In genomic region chr2:111896007-111896406, GRCh38 we compare ENCODE assay signal across 2 cellular contexts.
TF ChIP-seq lines count a peak whose summit lies in the region.

No MANE protein-coding gene starts in this region.

TF ChIP-seq in HCT116, 20 proteins besides CTCF, POLR2A, EP300 and RAD21:
- TF ChIP-seq, protein P1, sequence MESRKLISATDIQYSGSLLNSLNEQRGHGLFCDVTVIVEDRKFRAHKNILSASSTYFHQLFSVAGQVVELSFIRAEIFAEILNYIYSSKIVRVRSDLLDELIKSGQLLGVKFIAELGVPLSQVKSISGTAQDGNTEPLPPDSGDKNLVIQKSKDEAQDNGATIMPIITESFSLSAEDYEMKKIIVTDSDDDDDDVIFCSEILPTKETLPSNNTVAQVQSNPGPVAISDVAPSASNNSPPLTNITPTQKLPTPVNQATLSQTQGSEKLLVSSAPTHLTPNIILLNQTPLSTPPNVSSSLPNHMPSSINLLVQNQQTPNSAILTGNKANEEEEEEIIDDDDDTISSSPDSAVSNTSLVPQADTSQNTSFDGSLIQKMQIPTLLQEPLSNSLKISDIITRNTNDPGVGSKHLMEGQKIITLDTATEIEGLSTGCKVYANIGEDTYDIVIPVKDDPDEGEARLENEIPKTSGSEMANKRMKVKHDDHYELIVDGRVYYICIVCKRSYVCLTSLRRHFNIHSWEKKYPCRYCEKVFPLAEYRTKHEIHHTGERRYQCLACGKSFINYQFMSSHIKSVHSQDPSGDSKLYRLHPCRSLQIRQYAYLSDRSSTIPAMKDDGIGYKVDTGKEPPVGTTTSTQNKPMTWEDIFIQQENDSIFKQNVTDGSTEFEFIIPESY (IDR thresholded peaks at IDR 0.05; ENCODE audit: extremely low read depth, insufficient replicate concordance, low read length) = no peak
- TF ChIP-seq ZFX (IDR thresholded peaks at IDR 0.05) (no peak), TCF7L2 (IDR thresholded peaks at IDR 0.05; ENCODE audit: borderline replicate concordance, extremely low read depth, insufficient read depth, insufficient read length) (no peak), ELF1 (IDR thresholded peaks at IDR 0.05; ENCODE audit: borderline replicate concordance, low read depth) (no peak), MAX (IDR thresholded peaks at IDR 0.05) (no peak), EZH2 (IDR thresholded peaks at IDR 0.05) (no peak), SIN3A (IDR thresholded peaks at IDR 0.05; ENCODE audit: low read depth) (no peak), FOSL1 (IDR thresholded peaks at IDR 0.05; ENCODE audit: low read depth) (no peak), SP1 (IDR thresholded peaks at IDR 0.05; ENCODE audit: low read depth) (no peak), SRF (IDR thresholded peaks at IDR 0.05; ENCODE audit: low read depth) (no peak)
- TF ChIP-seq, protein P2, sequence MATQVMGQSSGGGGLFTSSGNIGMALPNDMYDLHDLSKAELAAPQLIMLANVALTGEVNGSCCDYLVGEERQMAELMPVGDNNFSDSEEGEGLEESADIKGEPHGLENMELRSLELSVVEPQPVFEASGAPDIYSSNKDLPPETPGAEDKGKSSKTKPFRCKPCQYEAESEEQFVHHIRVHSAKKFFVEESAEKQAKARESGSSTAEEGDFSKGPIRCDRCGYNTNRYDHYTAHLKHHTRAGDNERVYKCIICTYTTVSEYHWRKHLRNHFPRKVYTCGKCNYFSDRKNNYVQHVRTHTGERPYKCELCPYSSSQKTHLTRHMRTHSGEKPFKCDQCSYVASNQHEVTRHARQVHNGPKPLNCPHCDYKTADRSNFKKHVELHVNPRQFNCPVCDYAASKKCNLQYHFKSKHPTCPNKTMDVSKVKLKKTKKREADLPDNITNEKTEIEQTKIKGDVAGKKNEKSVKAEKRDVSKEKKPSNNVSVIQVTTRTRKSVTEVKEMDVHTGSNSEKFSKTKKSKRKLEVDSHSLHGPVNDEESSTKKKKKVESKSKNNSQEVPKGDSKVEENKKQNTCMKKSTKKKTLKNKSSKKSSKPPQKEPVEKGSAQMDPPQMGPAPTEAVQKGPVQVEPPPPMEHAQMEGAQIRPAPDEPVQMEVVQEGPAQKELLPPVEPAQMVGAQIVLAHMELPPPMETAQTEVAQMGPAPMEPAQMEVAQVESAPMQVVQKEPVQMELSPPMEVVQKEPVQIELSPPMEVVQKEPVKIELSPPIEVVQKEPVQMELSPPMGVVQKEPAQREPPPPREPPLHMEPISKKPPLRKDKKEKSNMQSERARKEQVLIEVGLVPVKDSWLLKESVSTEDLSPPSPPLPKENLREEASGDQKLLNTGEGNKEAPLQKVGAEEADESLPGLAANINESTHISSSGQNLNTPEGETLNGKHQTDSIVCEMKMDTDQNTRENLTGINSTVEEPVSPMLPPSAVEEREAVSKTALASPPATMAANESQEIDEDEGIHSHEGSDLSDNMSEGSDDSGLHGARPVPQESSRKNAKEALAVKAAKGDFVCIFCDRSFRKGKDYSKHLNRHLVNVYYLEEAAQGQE (IDR thresholded peaks at IDR 0.05; ENCODE audit: low read depth) = no peak

TF ChIP-seq in H1, 55 proteins besides CTCF, POLR2A, EP300 and RAD21:
- peak; percentile 25; the same call in 1 of the 2 replicates for TF ChIP-seq TBP (IDR thresholded peaks at IDR 0.05; ENCODE audit: low read depth, low read length)
- TF ChIP-seq TCF12 (IDR thresholded peaks at IDR 0.05; ENCODE audit: low read depth, low read length) = no peak
